In the genomic region with DNA sequence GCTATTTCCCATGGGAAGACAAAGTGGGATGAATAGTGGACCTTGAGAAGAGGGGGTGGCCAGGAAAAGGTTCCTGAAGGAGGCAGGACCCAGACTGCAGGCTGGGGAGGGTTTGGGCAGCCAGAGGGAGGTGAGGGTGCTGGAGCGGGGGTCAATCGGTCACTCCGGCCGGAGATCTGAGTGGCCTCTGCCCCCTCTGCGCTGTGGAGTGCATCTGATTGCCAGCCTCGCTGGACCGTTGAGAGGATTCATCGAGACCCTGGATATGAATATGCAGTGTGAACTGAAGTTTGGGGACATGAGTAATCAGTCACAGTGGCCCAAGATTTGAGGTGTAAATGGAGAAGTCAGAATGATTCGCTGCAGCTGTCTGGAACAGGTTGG, we compare ENCODE assay signal across 6 cellular contexts. TPM values are rescaled to one million over a fixed set of nuclear protein-coding genes. Genes with fewer than 3 reads are reported as not detected.
DNase-seq lines count a peak whose midpoint lies in the region; ATAC-seq, FAIRE-seq and TF ChIP-seq lines count a peak whose summit lies in the region.

No MANE protein-coding gene starts in this region.

- peak overlapping the region; percentile 100 for H3K4me3 Mint-ChIP-seq in natural killer cell

- DNase-seq in GM23248 (peak; percentile 47), GM12878 (ENCODE audit: low read depth, low spot score) (no peak), natural killer cell (no peak), NCI-H187 treated with DMSO at 0.1 percent for 48 hours (lab: John Stamatoyannopoulos, UW) (no peak), NCI-H446 treated with DMSO at 0.1 percent for 48 hours (lab: John Stamatoyannopoulos, UW) (no peak)

- H3K4me3 ChIP-seq in GM23248 (peak overlapping the region; percentile 97), GM12878 (peak overlapping the region; percentile 92)

- RAD21 ChIA-PET in GM12878 (lab: Charles Lee; ENCODE audit: unreplicated experiment) = interaction anchor here (4.6 to 4.9 kb wide), 2 partner anchors 13 to 19 kb away, joined by 34 to 36 read pairs; partner anchors contain the start of genes CCDC106 and U2AF2

- BruUV-seq in GM12878 (replicated peaks; lab: Mats Ljungman, UMichigan) = no TSS peak

- H3K27ac Mint-ChIP-seq in natural killer cell = peak overlapping the region; percentile 100

- TF ChIP-seq CTCF in GM12878 (IDR thresholded peaks at IDR 0.05 in 2 of 3, conservative IDR thresholded peaks at IDR 0.05 in 1 of 3; ENCODE audit: control insufficient read depth in 2 of 3, extremely low read depth in 1 of 3, insufficient read depth in 1 of 3, low read depth in 3 of 3, low read length in 3 of 3) = no peak
- no peak for TF ChIP-seq CTCF in natural killer cell (IDR thresholded peaks at IDR 0.05)

- H3F3A ChIP-seq in GM23248 (ENCODE audit: insufficient read depth) = peaks cover 19% of the 10 kb centered on the region

- H3K9me3 Mint-ChIP-seq in natural killer cell = no peaks in the 10 kb centered on the region

- intact Hi-C loops in GM12878 (cut with micrococcal nuclease; ENCODE audit: unreplicated experiment) = loop anchor here (10.0 kb wide), 1 partner anchor 439 kb away; no protein-coding TSS in a partner anchor
- intact Hi-C loops in natural killer cell (cut with micrococcal nuclease) = loop anchor here (1.0 to 10.0 kb wide), 2 partner anchors 19 to 169 kb away; no protein-coding TSS in a partner anchor

- H4K20me1 ChIP-seq in GM23248 (ENCODE audit: insufficient read depth) (no peaks in the 10 kb centered on the region), GM12878 (ENCODE audit: control insufficient read depth, insufficient read depth) (no peaks in the 10 kb centered on the region)

- 1 to 4% methylated on average over 9 of the region's 9 CpGs for WGBS in GM23248 (ENCODE audit: low coverage in 1 of 2, low lambda C conversion rate in 2 of 2, missing lambda C conversion rate in 2 of 2), 2 experiments
- 1% methylated on average over 9 of the region's 9 CpGs for WGBS in GM12878 (ENCODE audit: insufficient coverage, insufficient replicate concordance, low lambda C conversion rate, missing lambda C conversion rate)

- H2AFZ ChIP-seq in GM23248 (peak overlapping the region; percentile 93), GM12878 (ENCODE audit: control insufficient read depth, low read depth, low read length) (no peak overlapping the region; the same call in 1 of the 2 replicates)

- peaks cover 51% of the 10 kb centered on the region for H3K79me2 ChIP-seq in GM23248 (ENCODE audit: insufficient read depth)
- H3K79me2 ChIP-seq in GM12878 (ENCODE audit: control insufficient read depth, insufficient read depth, low read length) = peaks cover 43% of the 10 kb centered on the region

- H3K9me3 ChIP-seq in GM23248 (ENCODE audit: low read depth) (no peaks in the 10 kb centered on the region), GM12878 (replicated peaks; ENCODE audit: control insufficient read depth, insufficient read depth, low read length) (no peaks in the 10 kb centered on the region)

- no peaks in the 10 kb centered on the region for H3K27me3 Mint-ChIP-seq in natural killer cell (ENCODE audit: low read depth in 2 of 2)

- ATAC-seq in GM12878 (no peak), natural killer cell (peak in 1 of 3 donors; percentile 41), HG02981 (IDR thresholded peaks at IDR 0.05; ENCODE audit: unreplicated experiment) (no peak)

- H3K4me1 Mint-ChIP-seq in natural killer cell = peaks cover 45 to 56% of the 10 kb centered on the region in 2 donors

- no peak for FAIRE-seq in GM12878 (lab: Jason Lieb, UNC)

- no peak for TF ChIP-seq EP300 in GM12878 (IDR thresholded peaks at IDR 0.05; ENCODE audit: borderline replicate concordance in 1 of 2, control insufficient read depth in 1 of 2, low read depth in 2 of 2, low read length in 2 of 2)

- POLR2A ChIA-PET in GM12878 (lab: Charles Lee) = interaction anchor here (0.6 to 4.5 kb wide), 3 partner anchors 8 to 19 kb away, joined by 3 to 28 read pairs (median 12); partner anchors contain the start of genes CCDC106 and U2AF2

- SMC1A ChIA-PET in GM12878 (lab: Charles Lee; ENCODE audit: uncharacterized antibody, unreplicated experiment) = interaction anchor here (2.3 to 3.5 kb wide), 4 partner anchors 12 to 19 kb away, joined by 10 to 28 read pairs (median 18); partner anchors contain the start of genes CCDC106 and U2AF2

- TF ChIP-seq RAD21 in GM12878 (IDR thresholded peaks at IDR 0.05; ENCODE audit: insufficient read depth, low read depth, low read length) = no peak

- CTCF ChIA-PET in GM12878 (lab: Yijun Ruan, JAX) = interaction anchor here (0.7 to 7.7 kb wide), 5 partner anchors 12 to 131 kb away, joined by 3 to 65 read pairs (median 16); partner anchors contain the start of genes CCDC106 and ZNF865

- in situ Hi-C loops in GM23248 (cut with MboI) = loop anchor here (25.0 kb wide), 1 partner anchor 498 kb away; the partner anchor contains the start of gene TNNT1
- in situ Hi-C loops in GM12878 (cut with MboI) = no loop called here

- no peak for TF ChIP-seq POLR2A in GM12878 (IDR thresholded peaks at IDR 0.05; ENCODE audit: low read depth, low read length)

- H3K9ac ChIP-seq in GM23248 (peak overlapping the region; percentile 100), GM12878 (ENCODE audit: control insufficient read depth, insufficient read depth, low read length) (peak overlapping the region; percentile 100)

- no peaks in the 10 kb centered on the region for H3K36me3 Mint-ChIP-seq in natural killer cell

- H3K27me3 ChIP-seq in GM23248 (replicated peaks; ENCODE audit: insufficient read depth) = no peaks in the 10 kb centered on the region
- no peaks in the 10 kb centered on the region for H3K27me3 ChIP-seq in GM12878 (replicated peaks in 1 of 2; ENCODE audit: control insufficient read depth in 2 of 2, insufficient read depth in 2 of 2, low read length in 1 of 2)

- H3K9me2 ChIP-seq in GM23248 (ENCODE audit: insufficient read depth) = no peaks in the 10 kb centered on the region

- peak overlapping the region; percentile 85 for H3K27ac ChIP-seq in GM23248
- peak overlapping the region; percentile 99 for H3K27ac ChIP-seq in GM12878 (ENCODE audit: control insufficient read depth, insufficient read depth)

- H3K4me1 ChIP-seq in GM23248 (ENCODE audit: insufficient read depth) (peaks cover 21% of the 10 kb centered on the region), GM12878 (ENCODE audit: control insufficient read depth, insufficient read depth, low read length) (peaks cover 36% of the 10 kb centered on the region)

- H3K36me3 ChIP-seq in GM23248 (ENCODE audit: low read depth) (no peaks in the 10 kb centered on the region), GM12878 (ENCODE audit: control insufficient read depth in 2 of 2, insufficient read depth in 2 of 2, low read length in 1 of 2) (no peaks in the 10 kb centered on the region)

- H3K4me2 ChIP-seq in GM23248 (ENCODE audit: unreplicated experiment) (peak overlapping the region; percentile 99), GM12878 (ENCODE audit: control insufficient read depth, insufficient read depth) (peak overlapping the region; percentile 91)

RNA-seq across cellular contexts. Expression of gene ZNF580, which starts 5.5 kb away (rescaled TPM):
- 7.0 and 11.7 TPM in 2 replicates for total RNA-seq in GM23248 (2014; rRNA removed; shearing (Covaris generic))
- 43.1 and 44.0 TPM in 2 replicates for polyA plus RNA-seq in GM23248 (2016; fragmentation: Nextera tagmentation; extraction: Ambion mirVana)
- 16.2 and 23.0 TPM in 2 replicates for total RNA-seq in GM12878 (2013; cell fraction: nucleolus; rRNA removed)
- total RNA-seq in GM12878 (2014; rRNA removed) = 9.4 and 12.2 TPM in 2 replicates
- 4.7 and 5.7 TPM in 2 replicates for total RNA-seq in GM12878 (2014; rRNA removed; fragmentation: Illumina TruSeq; extraction: Trizol)
- 31.8 and 34.2 TPM in 2 replicates for total RNA-seq in GM12878 (2021)
- polyA plus RNA-seq in GM12878 (2011; ENCODE audit: low read depth) = 12.4 TPM
- 5.5 and 7.9 TPM in 2 replicates for polyA plus RNA-seq in GM12878 (2011; rRNA removed)
- 9.7 and 13.8 TPM in 2 replicates for polyA plus RNA-seq in GM12878 (2011; cell fraction: cytosol; rRNA removed)
- 50.7 and 83.1 TPM in 2 replicates for polyA plus RNA-seq in GM12878 (2011; cell fraction: nucleus; rRNA removed)
- 33.1 and 35.3 TPM in 2 replicates for polyA plus RNA-seq in GM12878 (2012)
- 5.3 and 7.4 TPM in 2 replicates for polyA plus RNA-seq in GM12878 (2014; fragmentation: Illumina TruSeq; extraction: Trizol)
- 1 to 10 TPM; 2.3 to 7.4 TPM for polyA plus RNA-seq in GM12878 (2014; fragmentation: Nextera tagmentation; extraction: Ambion mirVana)
- polyA plus RNA-seq in GM12878 (2014; rRNA removed) = 27.1 and 30.2 TPM in 2 replicates
- 10 to 100 TPM; 24.7 to 25.3 TPM for polyA plus RNA-seq in GM12878 (2016; fragmentation: Nextera tagmentation; extraction: Ambion mirVana)
- 3.4 and 7.0 TPM in 2 replicates for polyA minus RNA-seq in GM12878 (2011; rRNA and poly(A)+ RNA removed)
- polyA minus RNA-seq in GM12878 (2011; cell fraction: cytosol; rRNA and poly(A)+ RNA removed) = 5.5 and 8.0 TPM in 2 replicates
- 8.2 and 17.3 TPM in 2 replicates for polyA minus RNA-seq in GM12878 (2011; cell fraction: nucleus; rRNA and poly(A)+ RNA removed)
- total RNA-seq in natural killer cell = 10 to 100 TPM; 38.0 to 46.0 (median 40.0) TPM

RNA-seq across cellular contexts. Expression of gene ZNF581, which starts 8.1 kb away (rescaled TPM):
- total RNA-seq in GM23248 (2014; rRNA removed; shearing (Covaris generic)) = 8.5 and 12.1 TPM in 2 replicates
- polyA plus RNA-seq in GM23248 (2016; fragmentation: Nextera tagmentation; extraction: Ambion mirVana) = 17.6 and 20.6 TPM in 2 replicates
- 5.3 and 7.2 TPM in 2 replicates for total RNA-seq in GM12878 (2013; cell fraction: nucleolus; rRNA removed)
- 22.1 and 25.4 TPM in 2 replicates for total RNA-seq in GM12878 (2014; rRNA removed)
- 14.0 and 14.1 TPM in 2 replicates for total RNA-seq in GM12878 (2014; rRNA removed; fragmentation: Illumina TruSeq; extraction: Trizol)
- 44.9 and 45.4 TPM in 2 replicates for total RNA-seq in GM12878 (2021)
- 31.2 TPM for polyA plus RNA-seq in GM12878 (2011; ENCODE audit: low read depth)
- 13.5 and 19.1 TPM in 2 replicates for polyA plus RNA-seq in GM12878 (2011; rRNA removed)
- polyA plus RNA-seq in GM12878 (2011; cell fraction: cytosol; rRNA removed) = 27.8 and 34.4 TPM in 2 replicates
- polyA plus RNA-seq in GM12878 (2011; cell fraction: nucleus; rRNA removed) = 21.8 and 24.9 TPM in 2 replicates
- 43.7 and 58.1 TPM in 2 replicates for polyA plus RNA-seq in GM12878 (2012)
- 7.8 and 13.2 TPM in 2 replicates for polyA plus RNA-seq in GM12878 (2014; fragmentation: Illumina TruSeq; extraction: Trizol)
- 10 to 100 TPM in 1 of 2 experiments, 1 to 10 TPM in 1; 4.7 to 18.1 TPM for polyA plus RNA-seq in GM12878 (2014; fragmentation: Nextera tagmentation; extraction: Ambion mirVana)
- 39.6 and 45.3 TPM in 2 replicates for polyA plus RNA-seq in GM12878 (2014; rRNA removed)
- 10 to 100 TPM; 29.1 to 37.0 TPM for polyA plus RNA-seq in GM12878 (2016; fragmentation: Nextera tagmentation; extraction: Ambion mirVana)
- 15.2 and 28.9 TPM in 2 replicates for polyA minus RNA-seq in GM12878 (2011; rRNA and poly(A)+ RNA removed)
- polyA minus RNA-seq in GM12878 (2011; cell fraction: cytosol; rRNA and poly(A)+ RNA removed) = 11.5 and 15.8 TPM in 2 replicates
- 6.0 and 9.0 TPM in 2 replicates for polyA minus RNA-seq in GM12878 (2011; cell fraction: nucleus; rRNA and poly(A)+ RNA removed)
- 10 to 100 TPM; 15.4 to 21.9 (median 19.0) TPM for total RNA-seq in natural killer cell

RNA-seq across cellular contexts. Expression of gene ZNF784, which starts 11.0 kb away (rescaled TPM):
- total RNA-seq in GM23248 (2014; rRNA removed; shearing (Covaris generic)) = 3.0 and 4.2 TPM in 2 replicates
- polyA plus RNA-seq in GM23248 (2016; fragmentation: Nextera tagmentation; extraction: Ambion mirVana) = 1.2 and 1.3 TPM in 2 replicates
- 3.6 and 5.3 TPM in 2 replicates for total RNA-seq in GM12878 (2013; cell fraction: nucleolus; rRNA removed)
- 2.8 and 3.5 TPM in 2 replicates for total RNA-seq in GM12878 (2014; rRNA removed)
- total RNA-seq in GM12878 (2014; rRNA removed; fragmentation: Illumina TruSeq; extraction: Trizol) = 1.8 and 2.2 TPM in 2 replicates
- total RNA-seq in GM12878 (2021) = 5.2 and 5.3 TPM in 2 replicates
- polyA plus RNA-seq in GM12878 (2011; ENCODE audit: low read depth) = 3.2 TPM
- polyA plus RNA-seq in GM12878 (2011; rRNA removed) = 0.68 and 1.2 TPM in 2 replicates
- polyA plus RNA-seq in GM12878 (2011; cell fraction: cytosol; rRNA removed) = 1.2 and 1.4 TPM in 2 replicates
- 7.1 and 7.5 TPM in 2 replicates for polyA plus RNA-seq in GM12878 (2011; cell fraction: nucleus; rRNA removed)
- 4.8 and 6.3 TPM in 2 replicates for polyA plus RNA-seq in GM12878 (2012)
- polyA plus RNA-seq in GM12878 (2014; fragmentation: Illumina TruSeq; extraction: Trizol) = 2.8 and 3.1 TPM in 2 replicates
- polyA plus RNA-seq in GM12878 (2014; fragmentation: Nextera tagmentation; extraction: Ambion mirVana) = under 1 TPM; 0.10 to 0.97 TPM
- polyA plus RNA-seq in GM12878 (2014; rRNA removed) = 3.5 and 4.4 TPM in 2 replicates
- 1 to 10 TPM; 1.1 to 1.4 TPM for polyA plus RNA-seq in GM12878 (2016; fragmentation: Nextera tagmentation; extraction: Ambion mirVana)
- polyA minus RNA-seq in GM12878 (2011; rRNA and poly(A)+ RNA removed) = 1.0 and 1.4 TPM in 2 replicates
- polyA minus RNA-seq in GM12878 (2011; cell fraction: cytosol; rRNA and poly(A)+ RNA removed) = 0.80 and 1.1 TPM in 2 replicates
- 1.1 and 1.9 TPM in 2 replicates for polyA minus RNA-seq in GM12878 (2011; cell fraction: nucleus; rRNA and poly(A)+ RNA removed)
- 1 to 10 TPM; 6.4 to 7.9 (median 7.1) TPM for total RNA-seq in natural killer cell

RNA-seq across cellular contexts. Expression of gene CCDC106, which starts 12.7 kb away (rescaled TPM):
- total RNA-seq in GM23248 (2014; rRNA removed; shearing (Covaris generic)) = 11.3 and 12.0 TPM in 2 replicates
- 15.2 and 15.3 TPM in 2 replicates for polyA plus RNA-seq in GM23248 (2016; fragmentation: Nextera tagmentation; extraction: Ambion mirVana)
- total RNA-seq in GM12878 (2013; cell fraction: nucleolus; rRNA removed) = 8.3 and 8.6 TPM in 2 replicates
- 19.2 and 22.5 TPM in 2 replicates for total RNA-seq in GM12878 (2014; rRNA removed)
- 11.9 and 12.7 TPM in 2 replicates for total RNA-seq in GM12878 (2014; rRNA removed; fragmentation: Illumina TruSeq; extraction: Trizol)
- total RNA-seq in GM12878 (2021) = 33.1 and 34.2 TPM in 2 replicates
- 5.6 TPM for polyA plus RNA-seq in GM12878 (2011; ENCODE audit: low read depth)
- polyA plus RNA-seq in GM12878 (2011; rRNA removed) = 7.8 and 16.4 TPM in 2 replicates
- 17.5 and 27.2 TPM in 2 replicates for polyA plus RNA-seq in GM12878 (2011; cell fraction: cytosol; rRNA removed)
- polyA plus RNA-seq in GM12878 (2011; cell fraction: nucleus; rRNA removed) = 38.1 and 48.1 TPM in 2 replicates
- 27.7 and 32.6 TPM in 2 replicates for polyA plus RNA-seq in GM12878 (2012)
- polyA plus RNA-seq in GM12878 (2014; fragmentation: Illumina TruSeq; extraction: Trizol) = 7.7 and 19.2 TPM in 2 replicates
- under 1 TPM; 0.04 to 0.14 TPM for polyA plus RNA-seq in GM12878 (2014; fragmentation: Nextera tagmentation; extraction: Ambion mirVana)
- polyA plus RNA-seq in GM12878 (2014; rRNA removed) = 35.9 and 39.9 TPM in 2 replicates
- 10 to 100 TPM; 20.4 to 25.7 TPM for polyA plus RNA-seq in GM12878 (2016; fragmentation: Nextera tagmentation; extraction: Ambion mirVana)
- polyA minus RNA-seq in GM12878 (2011; rRNA and poly(A)+ RNA removed) = 3.4 and 7.2 TPM in 2 replicates
- 5.5 and 7.0 TPM in 2 replicates for polyA minus RNA-seq in GM12878 (2011; cell fraction: cytosol; rRNA and poly(A)+ RNA removed)
- 6.4 and 14.4 TPM in 2 replicates for polyA minus RNA-seq in GM12878 (2011; cell fraction: nucleus; rRNA and poly(A)+ RNA removed)
- total RNA-seq in natural killer cell = 1 to 10 TPM; 2.0 to 3.2 (median 3.2) TPM

RNA-seq across cellular contexts. Expression of gene U2AF2, which starts 19.5 kb away (rescaled TPM):
- total RNA-seq in GM23248 (2014; rRNA removed; shearing (Covaris generic)) = 128 and 150 TPM in 2 replicates
- polyA plus RNA-seq in GM23248 (2016; fragmentation: Nextera tagmentation; extraction: Ambion mirVana) (19.3 and 22.4 TPM in 2 replicates), GM12878 (2011; rRNA removed) (54.9 and 140 TPM in 2 replicates), GM12878 (2014; fragmentation: Illumina TruSeq; extraction: Trizol) (50.9 and 141 TPM in 2 replicates), GM12878 (2014; fragmentation: Nextera tagmentation; extraction: Ambion mirVana) (1 to 10 TPM; 3.0 to 8.3 TPM), GM12878 (2014; rRNA removed) (284 and 360 TPM in 2 replicates), GM12878 (2016; fragmentation: Nextera tagmentation; extraction: Ambion mirVana) (10 to 100 TPM; 46.2 to 48.9 TPM)
- total RNA-seq in GM12878 (2013; cell fraction: nucleolus; rRNA removed) = 46.0 and 50.9 TPM in 2 replicates
- total RNA-seq in GM12878 (2014; rRNA removed) (204 and 228 TPM in 2 replicates), GM12878 (2014; rRNA removed; fragmentation: Illumina TruSeq; extraction: Trizol) (112 and 121 TPM in 2 replicates), GM12878 (2021) (308 and 338 TPM in 2 replicates), natural killer cell (100 to 1,000 TPM; 304 to 322 (median 321) TPM)
- polyA plus RNA-seq in GM12878 (2011; ENCODE audit: low read depth) = 59.4 TPM
- polyA plus RNA-seq in GM12878 (2011; cell fraction: cytosol; rRNA removed) = 239 and 270 TPM in 2 replicates
- 425 and 604 TPM in 2 replicates for polyA plus RNA-seq in GM12878 (2011; cell fraction: nucleus; rRNA removed)
- 148 and 173 TPM in 2 replicates for polyA plus RNA-seq in GM12878 (2012)
- 61.6 and 111 TPM in 2 replicates for polyA minus RNA-seq in GM12878 (2011; rRNA and poly(A)+ RNA removed)
- 60.9 and 65.2 TPM in 2 replicates for polyA minus RNA-seq in GM12878 (2011; cell fraction: cytosol; rRNA and poly(A)+ RNA removed)
- polyA minus RNA-seq in GM12878 (2011; cell fraction: nucleus; rRNA and poly(A)+ RNA removed) = 63.1 and 102 TPM in 2 replicates
